ENCODE assay signal across 1 cellular context in genomic region chr6:157764346-157765068, GRCh38.
TF ChIP-seq lines count a peak whose summit lies in the region.

No MANE protein-coding gene starts in this region.

TF ChIP-seq in A549, 52 proteins besides CTCF, POLR2A, EP300 and RAD21 (continued from another document):
- peak; percentile 91 for TF ChIP-seq USF2 (IDR thresholded peaks at IDR 0.05)
- no peak for TF ChIP-seq FOSB (CRISPR knock-in tag; IDR thresholded peaks at IDR 0.05)
- TF ChIP-seq MAFK (IDR thresholded peaks at IDR 0.05; ENCODE audit: partially characterized antibody) = no peak
- TF ChIP-seq RCOR1 (IDR thresholded peaks at IDR 0.05; ENCODE audit: low read depth, low read length) = no peak
- TF ChIP-seq ESRRA (IDR thresholded peaks at IDR 0.05; ENCODE audit: borderline replicate concordance, low read length) = no peak
- TF ChIP-seq CBX8 (IDR thresholded peaks at IDR 0.05) = no peak
- TF ChIP-seq EHF (CRISPR knock-in tag; IDR thresholded peaks at IDR 0.05) = no peak
- no peak for TF ChIP-seq TFCP2L1 (CRISPR knock-in tag; IDR thresholded peaks at IDR 0.05)
- no peak for TF ChIP-seq HOXA7 (CRISPR knock-in tag; IDR thresholded peaks at IDR 0.05)
- TF ChIP-seq ELK1 (IDR thresholded peaks at IDR 0.05; ENCODE audit: low read depth, low read length) = no peak
- TF ChIP-seq JUN (IDR thresholded peaks at IDR 0.05) = peak; percentile 69 to 73; a peak in 3 of 5 replicates
- TF ChIP-seq, protein P1, sequence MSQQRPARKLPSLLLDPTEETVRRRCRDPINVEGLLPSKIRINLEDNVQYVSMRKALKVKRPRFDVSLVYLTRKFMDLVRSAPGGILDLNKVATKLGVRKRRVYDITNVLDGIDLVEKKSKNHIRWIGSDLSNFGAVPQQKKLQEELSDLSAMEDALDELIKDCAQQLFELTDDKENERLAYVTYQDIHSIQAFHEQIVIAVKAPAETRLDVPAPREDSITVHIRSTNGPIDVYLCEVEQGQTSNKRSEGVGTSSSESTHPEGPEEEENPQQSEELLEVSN (IDR thresholded peaks at IDR 0.05; ENCODE audit: borderline replicate concordance, low read depth) = peak; percentile 55
- TF ChIP-seq FOXS1 (CRISPR knock-in tag; IDR thresholded peaks at IDR 0.05) = no peak
- TF ChIP-seq, protein P2, sequence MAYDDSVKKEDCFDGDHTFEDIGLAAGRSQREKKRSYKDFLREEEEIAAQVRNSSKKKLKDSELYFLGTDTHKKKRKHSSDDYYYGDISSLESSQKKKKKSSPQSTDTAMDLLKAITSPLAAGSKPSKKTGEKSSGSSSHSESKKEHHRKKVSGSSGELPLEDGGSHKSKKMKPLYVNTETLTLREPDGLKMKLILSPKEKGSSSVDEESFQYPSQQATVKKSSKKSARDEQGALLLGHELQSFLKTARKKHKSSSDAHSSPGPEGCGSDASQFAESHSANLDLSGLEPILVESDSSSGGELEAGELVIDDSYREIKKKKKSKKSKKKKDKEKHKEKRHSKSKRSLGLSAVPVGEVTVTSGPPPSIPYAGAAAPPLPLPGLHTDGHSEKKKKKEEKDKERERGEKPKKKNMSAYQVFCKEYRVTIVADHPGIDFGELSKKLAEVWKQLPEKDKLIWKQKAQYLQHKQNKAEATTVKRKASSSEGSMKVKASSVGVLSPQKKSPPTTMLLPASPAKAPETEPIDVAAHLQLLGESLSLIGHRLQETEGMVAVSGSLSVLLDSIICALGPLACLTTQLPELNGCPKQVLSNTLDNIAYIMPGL (CRISPR knock-in tag; IDR thresholded peaks at IDR 0.05; ENCODE audit: borderline replicate concordance) = no peak
- TF ChIP-seq CHD2 (IDR thresholded peaks at IDR 0.05; ENCODE audit: low read length, partially characterized antibody) = no peak
- TF ChIP-seq, protein P3, sequence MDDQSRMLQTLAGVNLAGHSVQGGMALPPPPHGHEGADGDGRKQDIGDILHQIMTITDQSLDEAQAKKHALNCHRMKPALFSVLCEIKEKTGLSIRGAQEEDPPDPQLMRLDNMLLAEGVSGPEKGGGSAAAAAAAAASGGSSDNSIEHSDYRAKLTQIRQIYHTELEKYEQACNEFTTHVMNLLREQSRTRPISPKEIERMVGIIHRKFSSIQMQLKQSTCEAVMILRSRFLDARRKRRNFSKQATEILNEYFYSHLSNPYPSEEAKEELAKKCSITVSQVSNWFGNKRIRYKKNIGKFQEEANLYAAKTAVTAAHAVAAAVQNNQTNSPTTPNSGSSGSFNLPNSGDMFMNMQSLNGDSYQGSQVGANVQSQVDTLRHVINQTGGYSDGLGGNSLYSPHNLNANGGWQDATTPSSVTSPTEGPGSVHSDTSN (IDR thresholded peaks at IDR 0.05) = no peak
- no peak for TF ChIP-seq RARB (CRISPR knock-in tag; IDR thresholded peaks at IDR 0.05)
- no peak for TF ChIP-seq HOXB5 (CRISPR knock-in tag; IDR thresholded peaks at IDR 0.05)
- no peak for TF ChIP-seq ZFP36 (IDR thresholded peaks at IDR 0.05; ENCODE audit: borderline replicate concordance, partially characterized antibody)
TF ChIP-seq in A549: peak in this region for 9.
